ENCODE assay signal across 24 cellular contexts in the genomic region with DNA sequence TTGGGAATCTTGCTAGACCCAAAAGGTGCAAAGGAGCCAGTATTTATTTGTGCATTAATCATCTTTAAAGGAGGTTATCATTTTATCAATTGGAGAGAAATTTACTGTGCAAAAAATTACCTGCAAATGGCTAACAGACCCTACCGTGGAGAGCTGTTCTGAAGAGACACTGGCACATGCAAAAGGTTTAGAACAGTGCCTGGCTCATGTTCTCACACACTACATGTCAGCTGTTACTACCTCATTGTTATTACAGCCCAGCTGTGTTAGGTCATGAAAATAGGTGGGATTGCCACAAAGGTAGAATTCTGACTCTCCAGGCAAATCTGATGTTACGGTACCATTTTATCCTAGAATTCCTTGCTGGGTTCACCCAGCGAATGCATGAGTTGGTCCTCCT.
"Had no signal": no experiment of that assay in that cellular context is flagged by ENCODE, and none has a peak within 500 bp of the region (broad histone marks: within the 10 kb centered on the region; RNA-seq: fewer than 3 reads in every experiment).

No MANE protein-coding gene starts in this region.

- H3K9me3 Mint-ChIP-seq: neural progenitor cell had no signal

- H3K4me3 ChIP-seq: colonic mucosa, dorsolateral prefrontal cortex, left lung, neural progenitor cell, right lobe of liver, smooth muscle cell had no signal

- H3K9me3 ChIP-seq: colonic mucosa, right lobe of liver had no signal

- H3K27me3 ChIP-seq: colonic mucosa, dorsolateral prefrontal cortex, left lung, neural progenitor cell, right lobe of liver had no signal

- H3K27me3 Mint-ChIP-seq: activated CD4-positive, alpha-beta memory T cell treated with anti-CD3 and anti-CD28 coated beads, Interleukin-2, amount 10 ng/mL, durations not matched to agents 7 days and 5 days; activated CD4-positive, alpha-beta T cell treated with anti-CD3 and anti-CD28 coated beads, Interleukin-2, amount 10 ng/mL, durations not matched to agents 24 days and 14 days; effector memory CD8-positive, alpha-beta T cell; naive thymus-derived CD8-positive, alpha-beta T cell had no signal

- ATAC-seq: activated CD4-positive, CD25-positive, alpha-beta regulatory T cell treated with anti-CD3 and anti-CD28 coated beads, Interleukin-2, amount 50 U/mL, for 24 hours; activated T-cell treated with anti-CD3 and anti-CD28 coated beads, Interleukin-2, amount 50 U/mL, for 72 hours; effector memory CD8-positive, alpha-beta T cell; esophagus mucosa; naive thymus-derived CD8-positive, alpha-beta T cell had no signal

- H3K4me3 Mint-ChIP-seq: activated CD4-positive, alpha-beta memory T cell treated with anti-CD3 and anti-CD28 coated beads, Interleukin-2, amount 10 ng/mL, durations not matched to agents 7 days and 5 days; activated CD4-positive, alpha-beta T cell treated with anti-CD3 and anti-CD28 coated beads, Interleukin-2, amount 10 ng/mL, durations not matched to agents 24 days and 14 days; activated naive CD4-positive, alpha-beta T cell treated with anti-CD3 and anti-CD28 coated beads for 36 hours; activated T-cell treated with anti-CD3 and anti-CD28 coated beads, Interleukin-2, amount 50 U/mL, for 72 hours; effector memory CD8-positive, alpha-beta T cell; mesothelial cell of epicardium; naive thymus-derived CD8-positive, alpha-beta T cell; neural progenitor cell had no signal

- H3K27ac Mint-ChIP-seq: activated CD4-positive, alpha-beta memory T cell treated with anti-CD3 and anti-CD28 coated beads, Interleukin-2, amount 10 ng/mL, durations not matched to agents 7 days and 5 days; activated CD4-positive, alpha-beta T cell treated with anti-CD3 and anti-CD28 coated beads, Interleukin-2, amount 10 ng/mL, durations not matched to agents 24 days and 14 days; activated naive CD4-positive, alpha-beta T cell treated with anti-CD3 and anti-CD28 coated beads for 36 hours; activated T-cell treated with anti-CD3 and anti-CD28 coated beads, Interleukin-2, amount 50 U/mL, for 72 hours; mesothelial cell of epicardium; neural progenitor cell had no signal

- FAIRE-seq: endothelial cell of umbilical vein, frontal cortex, keratinocyte had no signal

- H3K4me1 Mint-ChIP-seq: activated CD4-positive, alpha-beta memory T cell treated with anti-CD3 and anti-CD28 coated beads, Interleukin-2, amount 10 ng/mL, durations not matched to agents 7 days and 5 days; activated CD4-positive, alpha-beta T cell treated with anti-CD3 and anti-CD28 coated beads, Interleukin-2, amount 10 ng/mL, durations not matched to agents 24 days and 14 days; mesothelial cell of epicardium; neural progenitor cell had no signal

- H3K9ac ChIP-seq: neural progenitor cell had no signal

- H3K4me1 ChIP-seq: colonic mucosa, neural progenitor cell, right lobe of liver had no signal

- H3K27ac ChIP-seq: colonic mucosa, neural progenitor cell, right lobe of liver had no signal

- H3K36me3 ChIP-seq: colonic mucosa, left lung, neural progenitor cell, right lobe of liver had no signal

- DNase-seq: activated CD4-positive, alpha-beta memory T cell treated with anti-CD3 and anti-CD28 coated beads, Interleukin-2, amount 10 ng/mL, durations not matched to agents 7 days and 5 days; activated effector memory CD4-positive, alpha-beta T cell treated with Interleukin-2 at 50 U/mL for 16 hours; activated naive CD4-positive, alpha-beta T cell treated with anti-CD3 and anti-CD28 coated beads for 36 hours; activated T-cell treated with anti-CD3 and anti-CD28 coated beads, Interleukin-2, amount 50 U/mL, for 72 hours; central memory CD4-positive, alpha-beta T cell; colonic mucosa; dorsolateral prefrontal cortex; effector memory CD8-positive, alpha-beta T cell; left lung; mammary epithelial cell; naive thymus-derived CD8-positive, alpha-beta T cell; stimulated activated CD4-positive, alpha-beta T cell treated with anti-CD3 and anti-CD28 coated beads, Interleukin-15, amount 100 ng/mL, for 24 hours; stimulated activated CD4-positive, alpha-beta T cell treated with anti-CD3 and anti-CD28 coated beads, Interleukin-2, amount 100 ng/mL, for 48 hours; stimulated activated naive CD4-positive, alpha-beta T cell treated with Interleukin-2 at 50 U/mL for 16 hours had no signal
